ENCODE assay signal across 19 cellular contexts in the genomic region with DNA sequence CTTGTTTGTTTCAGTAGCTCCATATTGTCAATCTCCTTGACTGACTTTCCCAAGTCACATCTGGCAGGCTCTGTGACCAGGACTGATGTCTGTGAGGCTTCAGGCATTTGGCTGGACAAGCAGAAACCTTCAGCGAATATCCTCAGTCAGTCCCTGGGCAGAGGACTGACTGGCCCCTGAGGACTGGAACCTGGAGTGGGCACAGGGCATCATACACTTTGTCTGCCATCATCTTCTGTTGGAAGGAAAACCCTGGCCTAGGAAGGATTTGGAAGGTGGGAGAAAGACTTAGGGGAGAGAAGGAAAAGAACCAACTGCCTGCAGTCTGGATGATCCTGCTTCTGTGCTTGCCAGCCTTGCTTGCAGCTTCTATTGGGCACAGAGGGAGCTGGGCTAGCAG.
DNase-seq lines count a peak whose midpoint lies in the region; TF ChIP-seq lines count a peak whose summit lies in the region.
"Had no signal": no experiment of that assay in that cellular context is flagged by ENCODE, and none has a peak within 500 bp of the region (broad histone marks: within the 10 kb centered on the region; RNA-seq: fewer than 3 reads in every experiment).

No MANE protein-coding gene starts in this region.

- in situ Hi-C loops in ACHN (cut with HindIII; ENCODE audit: low pct_ligation_motif_present, low pct_unique_long_range_greater_than_20kb, low sequenced_read_pairs), result no loop called here

- no peaks in the 10 kb centered on the region for H3K79me1 ChIP-seq in neuronal stem cell (ENCODE audit: low read depth, low read length)

- H3K23ac ChIP-seq in neuronal stem cell (ENCODE audit: low read depth, low read length, poor library complexity), result no peak overlapping the region

- H2BK12ac ChIP-seq in neuronal stem cell (ENCODE audit: low read length), result no peak overlapping the region

- H3K4me2 ChIP-seq in neuronal stem cell (ENCODE audit: insufficient read depth, low read length, poor library complexity, severe bottlenecking), result no peak overlapping the region
- H3K4me2 ChIP-seq: BLaER1 had no signal

- H3K9me3 Mint-ChIP-seq in activated T-helper 2 cell treated with anti-CD3 and anti-CD28 coated beads, Interferon-gamma antibody, Interleukin-2, Interleukin-4, amounts not matched to agents 10 μg/mL and 5 μg/mL and 100 μg/mL, durations not matched to agents 14 hours and 24 hours and 36 hours, result peaks cover 6% of the 10 kb centered on the region

- 100% methylated on average over 1 of the region's 1 CpG for WGBS in esophagus muscularis mucosa
- WGBS in neuronal stem cell (ENCODE audit: extremely low coverage in 2 of 2, insufficient read length in 2 of 2, insufficient replicate concordance in 1 of 2), 2 donors, result no CpG with 5 or more reads among the region's 1 CpG

- H3K9me3 ChIP-seq in esophagus muscularis mucosa (no peaks in the 10 kb centered on the region), neuronal stem cell (replicated peaks in 1 of 2; ENCODE audit: control insufficient read depth in 2 of 2, insufficient read depth in 1 of 2, low read depth in 1 of 2, low read length in 2 of 2) (peaks cover 0 to 3% of the 10 kb centered on the region in 2 donors)
- H3K9me3 ChIP-seq: BLaER1 had no signal

- H3K27ac Mint-ChIP-seq in activated T-helper 2 cell treated with anti-CD3 and anti-CD28 coated beads, Interferon-gamma antibody, Interleukin-2, Interleukin-4, amounts not matched to agents 10 μg/mL and 5 μg/mL and 100 μg/mL, durations not matched to agents 14 hours and 24 hours and 36 hours, result no peak overlapping the region
- H3K27ac Mint-ChIP-seq: B cell; CD4-positive, CD25-positive, alpha-beta regulatory T cell; CD8-positive, alpha-beta T cell had no signal

- no peak overlapping the region for H3K4me3 Mint-ChIP-seq in activated T-helper 2 cell treated with anti-CD3 and anti-CD28 coated beads, Interferon-gamma antibody, Interleukin-2, Interleukin-4, amounts not matched to agents 10 μg/mL and 5 μg/mL and 100 μg/mL, durations not matched to agents 14 hours and 24 hours and 36 hours (ENCODE audit: low read depth)
- H3K4me3 Mint-ChIP-seq: B cell; CD4-positive, CD25-positive, alpha-beta regulatory T cell; CD8-positive, alpha-beta T cell had no signal

- H2AFZ ChIP-seq in neuronal stem cell (ENCODE audit: low read length), result no peak overlapping the region
- H2AFZ ChIP-seq: GM23248 had no signal

- H2BK15ac ChIP-seq in neuronal stem cell (ENCODE audit: low read length), result no peak overlapping the region

- no peaks in the 10 kb centered on the region for H3K36me3 Mint-ChIP-seq in activated T-helper 2 cell treated with anti-CD3 and anti-CD28 coated beads, Interferon-gamma antibody, Interleukin-2, Interleukin-4, amounts not matched to agents 10 μg/mL and 5 μg/mL and 100 μg/mL, durations not matched to agents 14 hours and 24 hours and 36 hours (ENCODE audit: low read depth)
- H3K36me3 Mint-ChIP-seq: CD8-positive, alpha-beta T cell had no signal

- H3K27ac ChIP-seq in esophagus muscularis mucosa (replicated peaks in 1 of 4) (no peak overlapping the region), neuronal stem cell (replicated peaks; ENCODE audit: low read length) (no peak overlapping the region)
- H3K27ac ChIP-seq: BLaER1, C4-2B, GM23248 had no signal

- H3K4me3 ChIP-seq in esophagus muscularis mucosa (no peak overlapping the region), neuronal stem cell (ENCODE audit: low read length in 2 of 2) (no peak overlapping the region)
- H3K4me3 ChIP-seq: BLaER1, GM12878, GM23248 had no signal

- TF ChIP-seq POLR2A in esophagus muscularis mucosa (IDR thresholded peaks at IDR 0.05; ENCODE audit: low read depth), result no peak

- H2BK120ac ChIP-seq in neuronal stem cell (ENCODE audit: low read depth, low read length), result no peak overlapping the region

- no peak for TF ChIP-seq CTCF in esophagus muscularis mucosa (IDR thresholded peaks at IDR 0.05)

- no peak overlapping the region for H3K9ac ChIP-seq in neuronal stem cell (ENCODE audit: low read depth, low read length, poor library complexity)
- H3K9ac ChIP-seq: BLaER1, GM23248 had no signal

- DNase-seq in activated CD8-positive, alpha-beta memory T cell treated with anti-CD3 and anti-CD28 coated beads, Interleukin-2, amount 50 U/mL, for 48 hours, result peak; percentile 15
- DNase-seq in activated CD8-positive, alpha-beta memory T cell treated with anti-CD3 and anti-CD28 coated beads, Interleukin-2, amount 50 U/mL, for 4 hours, result no peak
- peak; percentile 81 for DNase-seq in esophagus muscularis mucosa (ENCODE audit: extremely low spot score)
- DNase-seq in neuronal stem cell (ENCODE audit: low spot score), result no peak
- DNase-seq in activated T-helper 2 cell treated with anti-CD3 and anti-CD28 coated beads, Interferon-gamma antibody, Interleukin-2, Interleukin-4, amounts not matched to agents 10 μg/mL and 5 μg/mL and 100 μg/mL, durations not matched to agents 14 hours and 24 hours and 36 hours (ENCODE audit: low spot score), result no peak
- DNase-seq in NCI-H510A (lab: John Stamatoyannopoulos, UW), result no peak
- DNase-seq in ACHN, result no peak
- DNase-seq: Caco-2; CD4-positive, CD25-positive, alpha-beta regulatory T cell; CD8-positive, alpha-beta T cell; DMS153; DND-41; GM23248; H7; HCEC 1CT had no signal

- no peak overlapping the region for H2BK5ac ChIP-seq in neuronal stem cell (ENCODE audit: low read length)

- H3K18ac ChIP-seq in neuronal stem cell (ENCODE audit: low read length), result peak overlapping the region; percentile 29

- no peak overlapping the region for H4K91ac ChIP-seq in neuronal stem cell (ENCODE audit: low read depth, low read length, poor library complexity)

- H3K4me1 ChIP-seq in esophagus muscularis mucosa (no peaks in the 10 kb centered on the region), neuronal stem cell (ENCODE audit: control insufficient read depth in 2 of 2, insufficient read depth in 1 of 2, low read depth in 1 of 2, low read length in 2 of 2) (peaks cover 2 to 10% of the 10 kb centered on the region in 2 donors)
- H3K4me1 ChIP-seq: Caco-2 had no signal

- H3K4me1 Mint-ChIP-seq in activated T-helper 2 cell treated with anti-CD3 and anti-CD28 coated beads, Interferon-gamma antibody, Interleukin-2, Interleukin-4, amounts not matched to agents 10 μg/mL and 5 μg/mL and 100 μg/mL, durations not matched to agents 14 hours and 24 hours and 36 hours (ENCODE audit: low read depth), result peaks cover 4% of the 10 kb centered on the region
- H3K4me1 Mint-ChIP-seq: B cell; CD4-positive, CD25-positive, alpha-beta regulatory T cell had no signal

- peaks cover 6% of the 10 kb centered on the region for H3K27me3 Mint-ChIP-seq in activated T-helper 2 cell treated with anti-CD3 and anti-CD28 coated beads, Interferon-gamma antibody, Interleukin-2, Interleukin-4, amounts not matched to agents 10 μg/mL and 5 μg/mL and 100 μg/mL, durations not matched to agents 14 hours and 24 hours and 36 hours (ENCODE audit: low read depth)
- H3K27me3 Mint-ChIP-seq: B cell had no signal

- TF ChIP-seq EP300 in esophagus muscularis mucosa (IDR thresholded peaks at IDR 0.05), result no peak

- H3K4ac ChIP-seq in neuronal stem cell (ENCODE audit: low read length), result no peak overlapping the region

- no peak overlapping the region for H2AK5ac ChIP-seq in neuronal stem cell (ENCODE audit: low read depth, low read length)

- intact Hi-C loops in esophagus muscularis mucosa (cut with DNase I), result no loop called here
- intact Hi-C loops in activated T-helper 2 cell treated with anti-CD3 and anti-CD28 coated beads, Interferon-gamma antibody, Interleukin-2, Interleukin-4, amounts not matched to agents 10 μg/mL and 5 μg/mL and 100 μg/mL, durations not matched to agents 14 hours and 24 hours and 36 hours (cut with micrococcal nuclease), result no loop called here

- H4K8ac ChIP-seq in neuronal stem cell (ENCODE audit: low read depth, low read length), result no peak overlapping the region

- H3K36me3 ChIP-seq in esophagus muscularis mucosa (no peaks in the 10 kb centered on the region), neuronal stem cell (replicated peaks in 1 of 2; ENCODE audit: control insufficient read depth in 2 of 2, insufficient read depth in 2 of 2, low read length in 2 of 2) (no peaks in the 10 kb centered on the region)
- H3K36me3 ChIP-seq: BLaER1 had no signal

- no peak overlapping the region for H3K14ac ChIP-seq in neuronal stem cell (ENCODE audit: low read length)

- no peaks in the 10 kb centered on the region for H3K27me3 ChIP-seq in esophagus muscularis mucosa
- H3K27me3 ChIP-seq in neuronal stem cell (ENCODE audit: control insufficient read depth in 3 of 3, insufficient read depth in 3 of 3, low read depth in 1 of 3, low read length in 3 of 3), result peaks cover 0 to 4% (median 0%) of the 10 kb centered on the region in 3 experiments
- H3K27me3 ChIP-seq: BLaER1 had no signal

Comparison
In these comparisons a context has a peak if more than half of its experiments do, and no peak if none do; other contexts are left out.
1. DNase-seq: peak in activated CD8-positive, alpha-beta memory T cell treated with anti-CD3 and anti-CD28 coated beads, Interleukin-2, amount 50 U/mL, for 48 hours (single experiment) and esophagus muscularis mucosa (single experiment); none in activated CD8-positive, alpha-beta memory T cell treated with anti-CD3 and anti-CD28 coated beads, Interleukin-2, amount 50 U/mL, for 4 hours (single experiment), neuronal stem cell (single experiment), activated T-helper 2 cell treated with anti-CD3 and anti-CD28 coated beads, Interferon-gamma antibody, Interleukin-2, Interleukin-4, amounts not matched to agents 10 μg/mL and 5 μg/mL and 100 μg/mL, durations not matched to agents 14 hours and 24 hours and 36 hours (single experiment), NCI-H510A (single experiment) and ACHN (single experiment).